17 cellular contexts compared by ENCODE assay signal in the genomic region with DNA sequence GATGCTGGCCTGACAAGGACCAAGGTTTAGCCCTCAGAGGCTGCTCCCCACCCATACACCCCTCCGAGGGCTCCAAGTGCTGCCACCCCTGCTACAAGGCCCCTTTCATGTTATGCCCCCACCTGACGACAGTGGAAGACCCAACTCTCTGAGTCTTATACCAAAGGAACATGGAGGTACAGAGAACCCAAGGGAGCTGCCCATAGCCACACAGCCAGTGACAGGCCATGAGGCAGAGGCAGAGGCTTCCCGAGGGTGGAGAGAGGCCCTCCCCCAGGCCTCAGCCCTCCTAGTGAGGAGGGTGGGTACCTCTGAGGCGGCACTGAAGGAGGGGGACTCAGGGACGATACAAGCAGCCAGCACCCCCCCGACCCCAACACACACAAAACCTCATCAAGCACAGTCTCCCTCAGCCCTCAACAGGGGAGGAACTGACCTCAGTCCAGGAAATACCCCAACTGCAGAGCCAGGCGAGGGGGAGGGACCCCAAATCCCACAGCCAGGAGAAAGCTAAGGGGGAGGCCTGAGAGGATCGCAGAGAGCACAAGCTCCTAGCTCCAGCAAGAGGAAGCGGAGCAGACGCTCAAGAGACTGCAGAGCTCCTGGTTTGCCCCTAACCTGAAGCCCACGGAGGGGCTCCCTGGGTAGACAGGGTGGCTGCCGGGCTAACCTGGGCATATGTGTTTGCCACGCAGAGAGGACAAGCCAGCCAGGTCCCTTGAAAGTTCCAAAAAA. TPM values are rescaled to one million over a fixed set of nuclear protein-coding genes. Genes with fewer than 3 reads are reported as not detected.
DNase-seq lines count a peak whose midpoint lies in the region; ATAC-seq, FAIRE-seq and TF ChIP-seq lines count a peak whose summit lies in the region.
"Had no signal": no experiment of that assay in that cellular context is flagged by ENCODE, and none has a peak within 500 bp of the region (broad histone marks: within the 10 kb centered on the region; RNA-seq: fewer than 3 reads in every experiment).

No MANE protein-coding gene starts in this region.

- CTCF ChIA-PET in activated CD8-positive, alpha-beta memory T cell treated with anti-CD3 and anti-CD28 coated beads, Interleukin-2, amount 10 ng/mL, durations not matched to agents 7 days and 5 days (lab: Charles Lee) = interaction anchor here (1.4 kb wide), 1 partner anchor 65 kb away, joined by 4 read pairs; no protein-coding TSS in a partner anchor
- CTCF ChIA-PET in GM12878 (lab: Yijun Ruan, JAX) = no interaction called here

- SMC1A ChIA-PET in GM12878 (lab: Charles Lee; ENCODE audit: uncharacterized antibody, unreplicated experiment) = interaction anchor here (1.3 to 4.2 kb wide), 2 partner anchors 14 to 64 kb away, joined by 3 to 13 read pairs; no protein-coding TSS in a partner anchor

- H3K9ac ChIP-seq in GM12878 (ENCODE audit: control insufficient read depth, insufficient read depth, low read length) = no peak overlapping the region
- H3K9ac ChIP-seq: GM23248 had no signal

- no peak for TF ChIP-seq CTCF in GM12878 (IDR thresholded peaks at IDR 0.05 in 2 of 3, conservative IDR thresholded peaks at IDR 0.05 in 1 of 3; ENCODE audit: control insufficient read depth in 2 of 3, extremely low read depth in 1 of 3, insufficient read depth in 1 of 3, low read depth in 3 of 3, low read length in 3 of 3)
- no peak for TF ChIP-seq CTCF in upper lobe of left lung (IDR thresholded peaks at IDR 0.05)

- H3K27me3 ChIP-seq in GM12878 (replicated peaks in 1 of 2; ENCODE audit: control insufficient read depth in 2 of 2, insufficient read depth in 2 of 2, low read length in 1 of 2) (no peaks in the 10 kb centered on the region), upper lobe of left lung (no peaks in the 10 kb centered on the region)

- no peaks in the 10 kb centered on the region for H3K27me3 Mint-ChIP-seq in activated CD8-positive, alpha-beta memory T cell treated with anti-CD3 and anti-CD28 coated beads, Interleukin-2, amount 10 ng/mL, durations not matched to agents 7 days and 5 days
- H3K27me3 Mint-ChIP-seq: activated naive CD8-positive, alpha-beta T cell had no signal

- H3K27ac ChIP-seq in GM12878 (ENCODE audit: control insufficient read depth, insufficient read depth) (no peak overlapping the region), mesodermal cell (ENCODE audit: low read depth, low read length, severe bottlenecking) (peak overlapping the region; percentile 24), upper lobe of left lung (peak overlapping the region in 3 of 4 donors; percentile 13 to 42 (median 26))
- H3K27ac ChIP-seq: GM23248 had no signal

- peak; percentile 16 for ATAC-seq in activated CD8-positive, alpha-beta memory T cell treated with anti-CD3 and anti-CD28 coated beads, Interleukin-2, amount 10 ng/mL, durations not matched to agents 7 days and 5 days
- ATAC-seq in GM12878 (no peak), upper lobe of left lung (ENCODE audit: low FRiP score in 2 of 2) (peak in 1 of 2 donors; percentile 17), HG03442 (IDR thresholded peaks at IDR 0.05; ENCODE audit: unreplicated experiment) (no peak)

- no peaks in the 10 kb centered on the region for H3K36me3 Mint-ChIP-seq in activated CD8-positive, alpha-beta memory T cell treated with anti-CD3 and anti-CD28 coated beads, Interleukin-2, amount 10 ng/mL, durations not matched to agents 7 days and 5 days
- H3K36me3 Mint-ChIP-seq: activated naive CD8-positive, alpha-beta T cell had no signal

- no peak overlapping the region for H3K27ac Mint-ChIP-seq in activated CD8-positive, alpha-beta memory T cell treated with anti-CD3 and anti-CD28 coated beads, Interleukin-2, amount 10 ng/mL, durations not matched to agents 7 days and 5 days
- H3K27ac Mint-ChIP-seq: activated naive CD8-positive, alpha-beta T cell had no signal

- H3K4me1 ChIP-seq in GM12878 (ENCODE audit: control insufficient read depth, insufficient read depth, low read length) (peaks cover 15% of the 10 kb centered on the region), mesodermal cell (ENCODE audit: control insufficient read depth, insufficient read depth, low read length, poor library complexity, severe bottlenecking) (peaks cover 8% of the 10 kb centered on the region), upper lobe of left lung (peaks cover 6 to 15% (median 11%) of the 10 kb centered on the region in 4 donors)
- H3K4me1 ChIP-seq: Caco-2 had no signal

- intact Hi-C loops in GM12878 (cut with micrococcal nuclease; ENCODE audit: unreplicated experiment) = no loop called here

- H3K9me3 ChIP-seq in GM12878 (replicated peaks; ENCODE audit: control insufficient read depth, insufficient read depth, low read length) (no peaks in the 10 kb centered on the region), mesodermal cell (ENCODE audit: control insufficient read depth, low read length) (no peaks in the 10 kb centered on the region), upper lobe of left lung (no peaks in the 10 kb centered on the region)
- H3K9me3 ChIP-seq: Caco-2 had no signal

- peak overlapping the region; percentile 17 for H2AFZ ChIP-seq in GM12878 (ENCODE audit: control insufficient read depth, low read depth, low read length)
- H2AFZ ChIP-seq: GM23248 had no signal

- in situ Hi-C loops in GM12878 (cut with MboI) = no loop called here

- RAD21 ChIA-PET in GM12878 (lab: Charles Lee; ENCODE audit: unreplicated experiment) = no interaction called here

- FAIRE-seq in GM12878 (lab: Jason Lieb, UNC) = no peak
- FAIRE-seq: A204.1, GM18507 had no signal

- POLR2A ChIA-PET in GM12878 (lab: Charles Lee) = no interaction called here

- TF ChIP-seq RAD21 in GM12878 (IDR thresholded peaks at IDR 0.05; ENCODE audit: insufficient read depth, low read depth, low read length) = no peak

- TF ChIP-seq POLR2A in GM12878 (IDR thresholded peaks at IDR 0.05; ENCODE audit: low read depth, low read length) (no peak), upper lobe of left lung (IDR thresholded peaks at IDR 0.05) (no peak)

- H3K36me3 ChIP-seq in GM12878 (ENCODE audit: control insufficient read depth in 2 of 2, insufficient read depth in 2 of 2, low read length in 1 of 2) (peaks cover 4 to 8% of the 10 kb centered on the region in 2 experiments), mesodermal cell (ENCODE audit: control insufficient read depth, insufficient read depth, low read length) (peaks cover 13% of the 10 kb centered on the region), upper lobe of left lung (peaks cover 0 to 16% (median 5%) of the 10 kb centered on the region in 4 donors)

- H4K20me1 ChIP-seq in GM12878 (ENCODE audit: control insufficient read depth, insufficient read depth) = no peaks in the 10 kb centered on the region

- no TSS peak for BruUV-seq in GM12878 (replicated peaks; lab: Mats Ljungman, UMichigan)

- no peaks in the 10 kb centered on the region for H3K4me1 Mint-ChIP-seq in activated CD8-positive, alpha-beta memory T cell treated with anti-CD3 and anti-CD28 coated beads, Interleukin-2, amount 10 ng/mL, durations not matched to agents 7 days and 5 days

- H3K79me2 ChIP-seq in GM12878 (ENCODE audit: control insufficient read depth, insufficient read depth, low read length) = no peaks in the 10 kb centered on the region

- H3K4me3 Mint-ChIP-seq in activated CD8-positive, alpha-beta memory T cell treated with anti-CD3 and anti-CD28 coated beads, Interleukin-2, amount 10 ng/mL, durations not matched to agents 7 days and 5 days = no peak overlapping the region
- H3K4me3 Mint-ChIP-seq: activated naive CD8-positive, alpha-beta T cell had no signal

- no peak overlapping the region for H3K4me2 ChIP-seq in GM12878 (ENCODE audit: control insufficient read depth, insufficient read depth)

- no peaks in the 10 kb centered on the region for H3K9me3 Mint-ChIP-seq in activated CD8-positive, alpha-beta memory T cell treated with anti-CD3 and anti-CD28 coated beads, Interleukin-2, amount 10 ng/mL, durations not matched to agents 7 days and 5 days (ENCODE audit: low read depth)

- no peak for TF ChIP-seq EP300 in GM12878 (IDR thresholded peaks at IDR 0.05; ENCODE audit: borderline replicate concordance in 1 of 2, control insufficient read depth in 1 of 2, low read depth in 2 of 2, low read length in 2 of 2)
- no peak for TF ChIP-seq EP300 in upper lobe of left lung (IDR thresholded peaks at IDR 0.05)

- WGBS in GM12878 (ENCODE audit: insufficient coverage, insufficient replicate concordance, low lambda C conversion rate, missing lambda C conversion rate) = 62% methylated on average over 13 of the region's 13 CpGs
- WGBS in mesodermal cell (ENCODE audit: insufficient coverage in 2 of 2), 2 experiments = 88 to 93% methylated on average over 5 of the region's 13 CpGs
- WGBS in upper lobe of left lung, 2 donors = 63 to 72% methylated on average over 7 to 13 of the region's 13 CpGs

- no peak for DNase-seq in activated CD8-positive, alpha-beta memory T cell treated with anti-CD3 and anti-CD28 coated beads, Interleukin-2, amount 10 ng/mL, durations not matched to agents 7 days and 5 days
- no peak for DNase-seq in activated CD8-positive, alpha-beta memory T cell treated with anti-CD3 and anti-CD28 coated beads for 24 hours
- DNase-seq in GM12878 (ENCODE audit: low read depth, low spot score) (no peak), upper lobe of left lung (no peak), NCI-H2029 treated with DMSO at 0.1 percent for 48 hours (lab: John Stamatoyannopoulos, UW) (no peak), NCI-H510A treated with DMSO at 0.1 percent for 48 hours (lab: John Stamatoyannopoulos, UW) (no peak)
- DNase-seq: Caco-2; GF-D8; GM23248; NCI-H2081 treated with DMSO at 0.1 percent for 48 hours; SIG-M5; stimulated activated naive CD4-positive, alpha-beta T cell treated with Interleukin-2 at 50 U/mL for 16 hours had no signal

- H3K4me3 ChIP-seq in GM12878 (no peak overlapping the region), mesodermal cell (ENCODE audit: extremely low read depth, insufficient read depth, low read length, poor library complexity, severe bottlenecking) (no peak overlapping the region), upper lobe of left lung (no peak overlapping the region)
- H3K4me3 ChIP-seq: GM23248 had no signal

RNA-seq across cellular contexts. Expression of gene ANAPC7, which starts 36.9 kb away (rescaled TPM):
- 10 to 100 TPM; 55.3 to 74.9 TPM for total RNA-seq in activated CD8-positive, alpha-beta memory T cell treated with anti-CD3 and anti-CD28 coated beads, Interleukin-2, amount 10 ng/mL, durations not matched to agents 7 days and 5 days
- 85.2 and 87.2 TPM in 2 replicates for total RNA-seq in GM12878 (2013; cell fraction: nucleolus; rRNA removed)
- 55.0 and 69.0 TPM in 2 replicates for total RNA-seq in GM12878 (2014; rRNA removed)
- 58.6 and 62.7 TPM in 2 replicates for total RNA-seq in GM12878 (2014; rRNA removed; fragmentation: Illumina TruSeq; extraction: Trizol)
- total RNA-seq in GM12878 (2021) = 55.2 and 57.2 TPM in 2 replicates
- 23.6 TPM for polyA plus RNA-seq in GM12878 (2011; ENCODE audit: low read depth)
- polyA plus RNA-seq in GM12878 (2011; rRNA removed) = 59.9 and 69.6 TPM in 2 replicates
- 35.2 and 44.3 TPM in 2 replicates for polyA plus RNA-seq in GM12878 (2011; cell fraction: cytosol; rRNA removed)
- polyA plus RNA-seq in GM12878 (2011; cell fraction: nucleus; rRNA removed) = 52.9 and 71.4 TPM in 2 replicates
- polyA plus RNA-seq in GM12878 (2012) = 24.7 and 25.4 TPM in 2 replicates
- polyA plus RNA-seq in GM12878 (2014; fragmentation: Illumina TruSeq; extraction: Trizol) = 57.3 and 79.8 TPM in 2 replicates
- 10 to 100 TPM; 24.5 to 30.1 TPM for polyA plus RNA-seq in GM12878 (2014; fragmentation: Nextera tagmentation; extraction: Ambion mirVana)
- polyA plus RNA-seq in GM12878 (2014; rRNA removed) = 71.0 and 73.7 TPM in 2 replicates
- polyA plus RNA-seq in GM12878 (2016; fragmentation: Nextera tagmentation; extraction: Ambion mirVana) = 10 to 100 TPM; 69.7 to 77.9 TPM
- 33.8 and 61.9 TPM in 2 replicates for polyA minus RNA-seq in GM12878 (2011; rRNA and poly(A)+ RNA removed)
- polyA minus RNA-seq in GM12878 (2011; cell fraction: cytosol; rRNA and poly(A)+ RNA removed) = 15.1 and 19.6 TPM in 2 replicates
- 8.8 and 23.1 TPM in 2 replicates for polyA minus RNA-seq in GM12878 (2011; cell fraction: nucleus; rRNA and poly(A)+ RNA removed)
- polyA plus RNA-seq in mesodermal cell (2013, experiment 1 of 2) = 42.8 TPM
- polyA plus RNA-seq in mesodermal cell (2013, experiment 2 of 2) = 40.8 TPM
- 10 to 100 TPM; 33.5 to 90.1 (median 43.1) TPM for total RNA-seq in upper lobe of left lung
